1 cellular context compared by ENCODE assay signal in the genomic region with DNA sequence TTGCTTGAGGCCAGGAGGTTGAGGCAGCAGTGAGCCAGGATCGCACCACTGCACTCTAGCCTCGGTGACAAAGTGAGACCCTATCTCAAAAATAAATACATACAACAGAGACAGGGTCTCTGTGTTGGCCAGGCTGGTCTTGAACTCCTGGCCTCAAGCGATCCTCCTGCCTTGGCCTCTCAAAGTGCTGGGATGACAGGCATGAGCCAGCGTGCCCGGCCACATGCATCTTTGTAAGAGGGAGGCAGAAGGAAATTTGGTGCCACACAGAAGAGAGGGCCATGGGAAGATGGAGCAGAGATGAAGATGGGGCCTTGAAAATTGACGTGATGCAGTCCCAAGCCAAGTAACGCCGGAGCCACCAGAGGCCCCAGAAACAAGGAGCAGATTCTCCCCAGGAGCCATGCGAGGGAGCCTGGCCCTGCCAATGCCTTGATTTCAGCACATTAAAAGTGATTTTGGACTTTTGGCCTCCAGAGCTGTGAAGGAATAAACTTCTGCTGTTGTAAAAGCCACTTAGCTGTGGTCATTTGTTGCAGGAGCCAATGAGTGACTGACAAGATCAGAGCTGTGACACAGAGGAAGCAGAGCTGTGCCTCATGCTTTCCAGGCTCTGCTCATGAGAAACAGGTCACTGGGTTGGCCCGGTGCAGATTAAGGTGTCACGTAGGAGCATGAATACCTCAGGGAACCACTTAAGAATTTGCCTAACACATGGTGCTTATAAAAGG.
TF ChIP-seq lines count a peak whose summit lies in the region.

No MANE protein-coding gene starts in this region.

TF ChIP-seq in K562, 482 proteins besides CTCF, POLR2A, EP300 and RAD21:
- TF ChIP-seq TCF3 (CRISPR knock-in tag; IDR thresholded peaks at IDR 0.05) = no peak
- TF ChIP-seq, protein P1, sequence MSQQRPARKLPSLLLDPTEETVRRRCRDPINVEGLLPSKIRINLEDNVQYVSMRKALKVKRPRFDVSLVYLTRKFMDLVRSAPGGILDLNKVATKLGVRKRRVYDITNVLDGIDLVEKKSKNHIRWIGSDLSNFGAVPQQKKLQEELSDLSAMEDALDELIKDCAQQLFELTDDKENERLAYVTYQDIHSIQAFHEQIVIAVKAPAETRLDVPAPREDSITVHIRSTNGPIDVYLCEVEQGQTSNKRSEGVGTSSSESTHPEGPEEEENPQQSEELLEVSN (IDR thresholded peaks at IDR 0.05; ENCODE audit: borderline replicate concordance in 1 of 2, extremely low read depth in 1 of 2, insufficient read depth in 1 of 2, insufficient read length in 1 of 2, low read depth in 1 of 2, low read length in 1 of 2, poor library complexity in 1 of 2, severe bottlenecking in 1 of 2) = peak in 1 of 2 experiments; percentile 47
- TF ChIP-seq ZNF436 (CRISPR knock-in tag; IDR thresholded peaks at IDR 0.05) = no peak
- no peak for TF ChIP-seq KLF13 (tag; IDR thresholded peaks at IDR 0.05; ENCODE audit: borderline replicate concordance, low read depth)
- no peak for TF ChIP-seq TFAM (CRISPR knock-in tag; conservative IDR thresholded peaks at IDR 0.05)
- TF ChIP-seq, protein P2, sequence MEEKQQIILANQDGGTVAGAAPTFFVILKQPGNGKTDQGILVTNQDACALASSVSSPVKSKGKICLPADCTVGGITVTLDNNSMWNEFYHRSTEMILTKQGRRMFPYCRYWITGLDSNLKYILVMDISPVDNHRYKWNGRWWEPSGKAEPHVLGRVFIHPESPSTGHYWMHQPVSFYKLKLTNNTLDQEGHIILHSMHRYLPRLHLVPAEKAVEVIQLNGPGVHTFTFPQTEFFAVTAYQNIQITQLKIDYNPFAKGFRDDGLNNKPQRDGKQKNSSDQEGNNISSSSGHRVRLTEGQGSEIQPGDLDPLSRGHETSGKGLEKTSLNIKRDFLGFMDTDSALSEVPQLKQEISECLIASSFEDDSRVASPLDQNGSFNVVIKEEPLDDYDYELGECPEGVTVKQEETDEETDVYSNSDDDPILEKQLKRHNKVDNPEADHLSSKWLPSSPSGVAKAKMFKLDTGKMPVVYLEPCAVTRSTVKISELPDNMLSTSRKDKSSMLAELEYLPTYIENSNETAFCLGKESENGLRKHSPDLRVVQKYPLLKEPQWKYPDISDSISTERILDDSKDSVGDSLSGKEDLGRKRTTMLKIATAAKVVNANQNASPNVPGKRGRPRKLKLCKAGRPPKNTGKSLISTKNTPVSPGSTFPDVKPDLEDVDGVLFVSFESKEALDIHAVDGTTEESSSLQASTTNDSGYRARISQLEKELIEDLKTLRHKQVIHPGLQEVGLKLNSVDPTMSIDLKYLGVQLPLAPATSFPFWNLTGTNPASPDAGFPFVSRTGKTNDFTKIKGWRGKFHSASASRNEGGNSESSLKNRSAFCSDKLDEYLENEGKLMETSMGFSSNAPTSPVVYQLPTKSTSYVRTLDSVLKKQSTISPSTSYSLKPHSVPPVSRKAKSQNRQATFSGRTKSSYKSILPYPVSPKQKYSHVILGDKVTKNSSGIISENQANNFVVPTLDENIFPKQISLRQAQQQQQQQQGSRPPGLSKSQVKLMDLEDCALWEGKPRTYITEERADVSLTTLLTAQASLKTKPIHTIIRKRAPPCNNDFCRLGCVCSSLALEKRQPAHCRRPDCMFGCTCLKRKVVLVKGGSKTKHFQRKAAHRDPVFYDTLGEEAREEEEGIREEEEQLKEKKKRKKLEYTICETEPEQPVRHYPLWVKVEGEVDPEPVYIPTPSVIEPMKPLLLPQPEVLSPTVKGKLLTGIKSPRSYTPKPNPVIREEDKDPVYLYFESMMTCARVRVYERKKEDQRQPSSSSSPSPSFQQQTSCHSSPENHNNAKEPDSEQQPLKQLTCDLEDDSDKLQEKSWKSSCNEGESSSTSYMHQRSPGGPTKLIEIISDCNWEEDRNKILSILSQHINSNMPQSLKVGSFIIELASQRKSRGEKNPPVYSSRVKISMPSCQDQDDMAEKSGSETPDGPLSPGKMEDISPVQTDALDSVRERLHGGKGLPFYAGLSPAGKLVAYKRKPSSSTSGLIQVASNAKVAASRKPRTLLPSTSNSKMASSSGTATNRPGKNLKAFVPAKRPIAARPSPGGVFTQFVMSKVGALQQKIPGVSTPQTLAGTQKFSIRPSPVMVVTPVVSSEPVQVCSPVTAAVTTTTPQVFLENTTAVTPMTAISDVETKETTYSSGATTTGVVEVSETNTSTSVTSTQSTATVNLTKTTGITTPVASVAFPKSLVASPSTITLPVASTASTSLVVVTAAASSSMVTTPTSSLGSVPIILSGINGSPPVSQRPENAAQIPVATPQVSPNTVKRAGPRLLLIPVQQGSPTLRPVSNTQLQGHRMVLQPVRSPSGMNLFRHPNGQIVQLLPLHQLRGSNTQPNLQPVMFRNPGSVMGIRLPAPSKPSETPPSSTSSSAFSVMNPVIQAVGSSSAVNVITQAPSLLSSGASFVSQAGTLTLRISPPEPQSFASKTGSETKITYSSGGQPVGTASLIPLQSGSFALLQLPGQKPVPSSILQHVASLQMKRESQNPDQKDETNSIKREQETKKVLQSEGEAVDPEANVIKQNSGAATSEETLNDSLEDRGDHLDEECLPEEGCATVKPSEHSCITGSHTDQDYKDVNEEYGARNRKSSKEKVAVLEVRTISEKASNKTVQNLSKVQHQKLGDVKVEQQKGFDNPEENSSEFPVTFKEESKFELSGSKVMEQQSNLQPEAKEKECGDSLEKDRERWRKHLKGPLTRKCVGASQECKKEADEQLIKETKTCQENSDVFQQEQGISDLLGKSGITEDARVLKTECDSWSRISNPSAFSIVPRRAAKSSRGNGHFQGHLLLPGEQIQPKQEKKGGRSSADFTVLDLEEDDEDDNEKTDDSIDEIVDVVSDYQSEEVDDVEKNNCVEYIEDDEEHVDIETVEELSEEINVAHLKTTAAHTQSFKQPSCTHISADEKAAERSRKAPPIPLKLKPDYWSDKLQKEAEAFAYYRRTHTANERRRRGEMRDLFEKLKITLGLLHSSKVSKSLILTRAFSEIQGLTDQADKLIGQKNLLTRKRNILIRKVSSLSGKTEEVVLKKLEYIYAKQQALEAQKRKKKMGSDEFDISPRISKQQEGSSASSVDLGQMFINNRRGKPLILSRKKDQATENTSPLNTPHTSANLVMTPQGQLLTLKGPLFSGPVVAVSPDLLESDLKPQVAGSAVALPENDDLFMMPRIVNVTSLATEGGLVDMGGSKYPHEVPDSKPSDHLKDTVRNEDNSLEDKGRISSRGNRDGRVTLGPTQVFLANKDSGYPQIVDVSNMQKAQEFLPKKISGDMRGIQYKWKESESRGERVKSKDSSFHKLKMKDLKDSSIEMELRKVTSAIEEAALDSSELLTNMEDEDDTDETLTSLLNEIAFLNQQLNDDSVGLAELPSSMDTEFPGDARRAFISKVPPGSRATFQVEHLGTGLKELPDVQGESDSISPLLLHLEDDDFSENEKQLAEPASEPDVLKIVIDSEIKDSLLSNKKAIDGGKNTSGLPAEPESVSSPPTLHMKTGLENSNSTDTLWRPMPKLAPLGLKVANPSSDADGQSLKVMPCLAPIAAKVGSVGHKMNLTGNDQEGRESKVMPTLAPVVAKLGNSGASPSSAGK (IDR thresholded peaks at IDR 0.05) = peak; percentile 72
- no peak for TF ChIP-seq ESRRB (CRISPR knock-in tag; IDR thresholded peaks at IDR 0.05; ENCODE audit: borderline replicate concordance)
- TF ChIP-seq PHF8 (IDR thresholded peaks at IDR 0.05; ENCODE audit: borderline replicate concordance, low read length) = no peak
- no peak for TF ChIP-seq ZNF217 (CRISPR knock-in tag; IDR thresholded peaks at IDR 0.05)
- TF ChIP-seq PCBP2 (IDR thresholded peaks at IDR 0.05; ENCODE audit: low read depth, low read length, poor library complexity, severe bottlenecking) = no peak
- TF ChIP-seq, protein P3, sequence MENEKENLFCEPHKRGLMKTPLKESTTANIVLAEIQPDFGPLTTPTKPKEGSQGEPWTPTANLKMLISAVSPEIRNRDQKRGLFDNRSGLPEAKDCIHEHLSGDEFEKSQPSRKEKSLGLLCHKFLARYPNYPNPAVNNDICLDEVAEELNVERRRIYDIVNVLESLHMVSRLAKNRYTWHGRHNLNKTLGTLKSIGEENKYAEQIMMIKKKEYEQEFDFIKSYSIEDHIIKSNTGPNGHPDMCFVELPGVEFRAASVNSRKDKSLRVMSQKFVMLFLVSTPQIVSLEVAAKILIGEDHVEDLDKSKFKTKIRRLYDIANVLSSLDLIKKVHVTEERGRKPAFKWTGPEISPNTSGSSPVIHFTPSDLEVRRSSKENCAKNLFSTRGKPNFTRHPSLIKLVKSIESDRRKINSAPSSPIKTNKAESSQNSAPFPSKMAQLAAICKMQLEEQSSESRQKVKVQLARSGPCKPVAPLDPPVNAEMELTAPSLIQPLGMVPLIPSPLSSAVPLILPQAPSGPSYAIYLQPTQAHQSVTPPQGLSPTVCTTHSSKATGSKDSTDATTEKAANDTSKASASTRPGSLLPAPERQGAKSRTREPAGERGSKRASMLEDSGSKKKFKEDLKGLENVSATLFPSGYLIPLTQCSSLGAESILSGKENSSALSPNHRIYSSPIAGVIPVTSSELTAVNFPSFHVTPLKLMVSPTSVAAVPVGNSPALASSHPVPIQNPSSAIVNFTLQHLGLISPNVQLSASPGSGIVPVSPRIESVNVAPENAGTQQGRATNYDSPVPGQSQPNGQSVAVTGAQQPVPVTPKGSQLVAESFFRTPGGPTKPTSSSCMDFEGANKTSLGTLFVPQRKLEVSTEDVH (IDR thresholded peaks at IDR 0.05; ENCODE audit: low read depth, partially characterized antibody) = no peak
- TF ChIP-seq DIDO1 (tag; IDR thresholded peaks at IDR 0.05; ENCODE audit: low read depth) = no peak
- TF ChIP-seq, protein P4, sequence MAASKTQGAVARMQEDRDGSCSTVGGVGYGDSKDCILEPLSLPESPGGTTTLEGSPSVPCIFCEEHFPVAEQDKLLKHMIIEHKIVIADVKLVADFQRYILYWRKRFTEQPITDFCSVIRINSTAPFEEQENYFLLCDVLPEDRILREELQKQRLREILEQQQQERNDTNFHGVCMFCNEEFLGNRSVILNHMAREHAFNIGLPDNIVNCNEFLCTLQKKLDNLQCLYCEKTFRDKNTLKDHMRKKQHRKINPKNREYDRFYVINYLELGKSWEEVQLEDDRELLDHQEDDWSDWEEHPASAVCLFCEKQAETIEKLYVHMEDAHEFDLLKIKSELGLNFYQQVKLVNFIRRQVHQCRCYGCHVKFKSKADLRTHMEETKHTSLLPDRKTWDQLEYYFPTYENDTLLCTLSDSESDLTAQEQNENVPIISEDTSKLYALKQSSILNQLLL (CRISPR knock-in tag; IDR thresholded peaks at IDR 0.05; ENCODE audit: borderline replicate concordance) = no peak
- TF ChIP-seq NCOA2 (IDR thresholded peaks at IDR 0.05; ENCODE audit: partially characterized antibody in 2 of 2) = no peak
- no peak for TF ChIP-seq LARP7 (IDR thresholded peaks at IDR 0.05)
- TF ChIP-seq L3MBTL2 (IDR thresholded peaks at IDR 0.05) = peak; percentile 57; the same call in 1 of the 2 replicates
- TF ChIP-seq ZBTB8A (IDR thresholded peaks at IDR 0.05; ENCODE audit: partially characterized antibody) = no peak
